ENCODE assay signal across 11 cellular contexts in the genomic region with DNA sequence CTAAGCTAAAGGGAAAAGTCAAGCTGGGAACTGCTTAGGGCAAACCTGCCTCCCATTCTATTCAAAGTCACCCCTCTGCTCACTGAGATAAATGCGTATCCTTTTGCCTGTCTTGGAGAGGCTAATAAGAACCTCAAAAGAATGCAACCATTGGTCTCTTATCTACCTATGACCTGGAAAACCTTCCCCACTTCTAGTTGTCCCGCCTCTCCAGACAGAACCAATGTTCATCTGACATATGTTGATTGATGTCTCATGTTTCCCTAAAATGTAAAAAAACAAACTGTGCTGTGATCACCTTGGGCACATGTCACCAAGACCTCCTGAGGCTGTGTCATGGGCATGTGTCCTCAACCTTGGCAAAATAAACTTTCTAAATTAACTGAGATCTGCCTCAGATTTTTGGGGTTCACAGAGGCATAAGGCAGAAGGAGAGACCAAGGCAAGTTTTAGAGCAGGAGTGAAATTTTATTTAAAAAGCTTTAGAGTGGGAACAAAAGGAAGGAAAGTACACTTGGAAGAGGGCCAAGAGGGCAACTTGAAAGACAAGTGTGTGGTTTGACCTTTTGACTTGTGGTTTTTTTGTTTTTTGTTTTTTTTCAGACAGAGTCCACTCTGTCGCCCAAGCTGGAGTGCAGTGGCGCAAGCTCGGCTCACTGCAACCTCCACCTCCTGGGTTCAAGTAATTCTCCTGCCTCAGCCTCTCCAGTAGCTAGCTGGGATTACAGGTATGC. TPM values are rescaled to one million over a fixed set of nuclear protein-coding genes. Genes with fewer than 3 reads are reported as not detected.
A peak's percentile ranks its signal among the peaks of the same experiment; 100 is the strongest.
DNase-seq lines count a peak whose midpoint lies in the region; ATAC-seq and TF ChIP-seq lines count a peak whose summit lies in the region.
"Not testable (repeated sequence)": the region's sequence is repeated elsewhere in the genome, so short reads cannot be mapped to it uniquely, and the experiment has no call there.
"Had no signal": no experiment of that assay in that cellular context is flagged by ENCODE, and none has a peak within 500 bp of the region (broad histone marks: within the 10 kb centered on the region; RNA-seq: fewer than 3 reads in every experiment).

No MANE protein-coding gene starts in this region.

- BruUV-seq in Caco-2 (replicated peaks; lab: Mats Ljungman, UMichigan) = TSS peak; percentile 13

- not testable (repeated sequence) for H3K4me3 ChIP-seq in Caco-2 (ENCODE audit: low read depth, low read length); lower lobe of right lung

- H3K4me1 ChIP-seq in Caco-2 = peaks cover 45% of the 10 kb centered on the region
- not testable (repeated sequence) for H3K4me1 ChIP-seq in lower lobe of right lung

- CTCF ChIA-PET in Caco-2 (lab: Charles Lee) = interaction anchor here (0.6 to 2.3 kb wide), 8 partner anchors 11 to 387 kb away, joined by 3 to 17 read pairs (median 3); partner anchors contain the start of gene ZNRF1

- H3K4me1 Mint-ChIP-seq in Caco-2 (ENCODE audit: low read depth, unreplicated experiment) = peaks cover 26% of the 10 kb centered on the region

- not testable (repeated sequence) for H3K27me3 Mint-ChIP-seq in Caco-2 (ENCODE audit: insufficient read depth, unreplicated experiment)

- H3K27me3 ChIP-seq in Caco-2 (replicated peaks; ENCODE audit: control insufficient read depth, insufficient read depth, low read length); lower lobe of right lung (ENCODE audit: low read depth): not testable (repeated sequence)

- not testable (repeated sequence) for H3K9me3 Mint-ChIP-seq in Caco-2 (ENCODE audit: unreplicated experiment)

- not testable (repeated sequence) for H3K36me3 ChIP-seq in Caco-2 (ENCODE audit: control insufficient read depth, insufficient read depth, low read length); lower lobe of right lung

- TF ChIP-seq CTCF in Caco-2 (IDR thresholded peaks at IDR 0.05; ENCODE audit: insufficient read depth in 1 of 2, low read depth in 1 of 2, low read length in 1 of 2, severe bottlenecking in 1 of 2, unreplicated experiment in 1 of 2); lower lobe of right lung (IDR thresholded peaks at IDR 0.05): not testable (repeated sequence)

- H3K27ac ChIP-seq in lower lobe of right lung = not testable (repeated sequence)

- POLR2A ChIA-PET in Caco-2 (lab: Charles Lee) = interaction anchor here (0.7 kb wide), 1 partner anchor 144 kb away, joined by 9 read pairs; no protein-coding TSS in a partner anchor

- H3K36me3 Mint-ChIP-seq in Caco-2 (ENCODE audit: insufficient read depth, unreplicated experiment) = not testable (repeated sequence)

- DNase-seq in Caco-2 = peak in 1 of 2 experiments; percentile 63
- DNase-seq in KBM-7 = peak; percentile 55
- DNase-seq in MV-4-11 (lab: John Stamatoyannopoulos, UW) = peak; percentile 81
- DNase-seq in RPMI8226 = peak; percentile 76
- DNase-seq in astrocyte of the hippocampus (ENCODE audit: low read depth, low spot score) = peak; percentile 56
- peak; percentile 25 for DNase-seq in foreskin melanocyte
- DNase-seq in lower lobe of right lung = not testable (repeated sequence)

- peak overlapping the region; percentile 61 for H3K27ac Mint-ChIP-seq in Caco-2 (ENCODE audit: unreplicated experiment)

- in situ Hi-C loops in KBM-7 (cut with MboI; ENCODE audit: low pct_unique_long_range_greater_than_20kb, low sequenced_read_pairs) = not testable (repeated sequence)

- H3K9me3 ChIP-seq in Caco-2, lower lobe of right lung: not testable (repeated sequence)

- peak; percentile 72 to 85 for ATAC-seq in lower lobe of right lung

- intact Hi-C loops in Caco-2 (cut with micrococcal nuclease; ENCODE audit: unreplicated experiment) = loop anchor here (1.0 to 2.0 kb wide), 2 partner anchors 267 to 420 kb away; no protein-coding TSS in a partner anchor
- intact Hi-C loops in lower lobe of right lung (cut with DNase I) = not testable (repeated sequence)

- H3K4me3 Mint-ChIP-seq in Caco-2 (ENCODE audit: unreplicated experiment) = peak overlapping the region; percentile 12

RNA-seq across cellular contexts. Expression of gene LDHD, which starts 13.0 kb away (rescaled TPM):
- total RNA-seq in Caco-2 (2022) = 4.1 and 4.5 TPM in 2 replicates
- 13.2 TPM for total RNA-seq in lower lobe of right lung
- total RNA-seq: A673; CD4-positive, alpha-beta T cell; Daoy; HT1080 had no signal

RNA-seq across cellular contexts. Expression of gene ZFP1, which starts 18.7 kb away (rescaled TPM):
- total RNA-seq in Caco-2 (2022) = 11.4 and 14.2 TPM in 2 replicates
- 10.4 TPM for total RNA-seq in lower lobe of right lung
